Comparison of ENCODE assay signal across 2 cellular contexts in the genomic region with DNA sequence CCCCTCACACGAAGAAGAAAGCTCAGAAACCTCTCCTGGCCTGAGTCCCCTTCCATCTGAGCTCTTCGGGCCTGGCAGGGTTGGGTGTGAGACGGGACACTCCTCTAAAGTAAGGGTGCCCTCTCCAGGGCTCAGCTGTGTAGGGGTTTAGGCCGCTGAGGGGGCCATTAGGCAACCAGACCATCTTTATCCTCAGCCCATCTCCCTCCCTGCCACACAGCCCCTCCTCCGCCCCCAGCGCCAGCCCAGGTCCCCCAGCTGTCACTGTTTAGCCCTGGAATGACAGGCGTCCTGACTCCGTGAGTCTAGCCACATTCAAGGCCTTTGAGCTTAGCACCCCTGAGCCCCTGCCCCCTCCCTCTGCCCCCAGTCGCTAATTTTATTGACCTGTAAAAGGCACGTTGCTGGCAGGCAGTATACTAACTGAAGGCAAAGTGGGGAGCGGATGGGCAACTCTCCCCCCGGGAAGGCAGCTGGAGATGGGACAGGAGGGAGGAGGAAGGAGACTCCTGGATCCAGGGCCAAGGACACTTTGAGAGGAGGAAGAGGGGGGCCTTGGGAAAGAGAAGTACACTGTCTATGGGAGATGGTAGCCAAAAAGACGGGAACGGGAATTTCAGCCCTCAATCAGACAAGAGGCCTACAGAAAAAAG.
TF ChIP-seq lines count a peak whose summit lies in the region.

No MANE protein-coding gene starts in this region.

TF ChIP-seq in SK-N-SH, 30 proteins besides CTCF, POLR2A, EP300 and RAD21:
- no peak for TF ChIP-seq CHD2 (IDR thresholded peaks at IDR 0.05; ENCODE audit: low read length, partially characterized antibody)
- no peak for TF ChIP-seq RFX5 (IDR thresholded peaks at IDR 0.05; ENCODE audit: low read length)
- no peak for TF ChIP-seq TCF12 (IDR thresholded peaks at IDR 0.05)
- no peak for TF ChIP-seq TAF1 (IDR thresholded peaks at IDR 0.05; ENCODE audit: borderline replicate concordance, low read depth, low read length)
- TF ChIP-seq MEF2A (IDR thresholded peaks at IDR 0.05; ENCODE audit: borderline replicate concordance, low read depth), result no peak
- TF ChIP-seq RCOR1 (IDR thresholded peaks at IDR 0.05; ENCODE audit: low read length), result no peak
- TF ChIP-seq TEAD4 (IDR thresholded peaks at IDR 0.05; ENCODE audit: borderline replicate concordance, insufficient read depth), result no peak
- no peak for TF ChIP-seq EZH2phosphoT487 (IDR thresholded peaks at IDR 0.05; ENCODE audit: borderline replicate concordance, low read depth)
- no peak for TF ChIP-seq NFIC (IDR thresholded peaks at IDR 0.05; ENCODE audit: borderline replicate concordance)
- TF ChIP-seq, protein P1, sequence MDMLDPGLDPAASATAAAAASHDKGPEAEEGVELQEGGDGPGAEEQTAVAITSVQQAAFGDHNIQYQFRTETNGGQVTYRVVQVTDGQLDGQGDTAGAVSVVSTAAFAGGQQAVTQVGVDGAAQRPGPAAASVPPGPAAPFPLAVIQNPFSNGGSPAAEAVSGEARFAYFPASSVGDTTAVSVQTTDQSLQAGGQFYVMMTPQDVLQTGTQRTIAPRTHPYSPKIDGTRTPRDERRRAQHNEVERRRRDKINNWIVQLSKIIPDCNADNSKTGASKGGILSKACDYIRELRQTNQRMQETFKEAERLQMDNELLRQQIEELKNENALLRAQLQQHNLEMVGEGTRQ (IDR thresholded peaks at IDR 0.05; ENCODE audit: borderline replicate concordance, low read depth, low read length), result no peak
- TF ChIP-seq, protein P2, sequence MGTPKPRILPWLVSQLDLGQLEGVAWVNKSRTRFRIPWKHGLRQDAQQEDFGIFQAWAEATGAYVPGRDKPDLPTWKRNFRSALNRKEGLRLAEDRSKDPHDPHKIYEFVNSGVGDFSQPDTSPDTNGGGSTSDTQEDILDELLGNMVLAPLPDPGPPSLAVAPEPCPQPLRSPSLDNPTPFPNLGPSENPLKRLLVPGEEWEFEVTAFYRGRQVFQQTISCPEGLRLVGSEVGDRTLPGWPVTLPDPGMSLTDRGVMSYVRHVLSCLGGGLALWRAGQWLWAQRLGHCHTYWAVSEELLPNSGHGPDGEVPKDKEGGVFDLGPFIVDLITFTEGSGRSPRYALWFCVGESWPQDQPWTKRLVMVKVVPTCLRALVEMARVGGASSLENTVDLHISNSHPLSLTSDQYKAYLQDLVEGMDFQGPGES (IDR thresholded peaks at IDR 0.05; ENCODE audit: low read depth, low read length), result no peak
- no peak for TF ChIP-seq GABPA (IDR thresholded peaks at IDR 0.05; ENCODE audit: low read depth)
- no peak for TF ChIP-seq SMC3 (IDR thresholded peaks at IDR 0.05; ENCODE audit: low read depth, low read length)
- no peak for TF ChIP-seq NRF1 (IDR thresholded peaks at IDR 0.05; ENCODE audit: low read depth, low read length)
- TF ChIP-seq FOXJ3 (CRISPR knock-in tag; IDR thresholded peaks at IDR 0.05), result no peak
- TF ChIP-seq, protein P3, sequence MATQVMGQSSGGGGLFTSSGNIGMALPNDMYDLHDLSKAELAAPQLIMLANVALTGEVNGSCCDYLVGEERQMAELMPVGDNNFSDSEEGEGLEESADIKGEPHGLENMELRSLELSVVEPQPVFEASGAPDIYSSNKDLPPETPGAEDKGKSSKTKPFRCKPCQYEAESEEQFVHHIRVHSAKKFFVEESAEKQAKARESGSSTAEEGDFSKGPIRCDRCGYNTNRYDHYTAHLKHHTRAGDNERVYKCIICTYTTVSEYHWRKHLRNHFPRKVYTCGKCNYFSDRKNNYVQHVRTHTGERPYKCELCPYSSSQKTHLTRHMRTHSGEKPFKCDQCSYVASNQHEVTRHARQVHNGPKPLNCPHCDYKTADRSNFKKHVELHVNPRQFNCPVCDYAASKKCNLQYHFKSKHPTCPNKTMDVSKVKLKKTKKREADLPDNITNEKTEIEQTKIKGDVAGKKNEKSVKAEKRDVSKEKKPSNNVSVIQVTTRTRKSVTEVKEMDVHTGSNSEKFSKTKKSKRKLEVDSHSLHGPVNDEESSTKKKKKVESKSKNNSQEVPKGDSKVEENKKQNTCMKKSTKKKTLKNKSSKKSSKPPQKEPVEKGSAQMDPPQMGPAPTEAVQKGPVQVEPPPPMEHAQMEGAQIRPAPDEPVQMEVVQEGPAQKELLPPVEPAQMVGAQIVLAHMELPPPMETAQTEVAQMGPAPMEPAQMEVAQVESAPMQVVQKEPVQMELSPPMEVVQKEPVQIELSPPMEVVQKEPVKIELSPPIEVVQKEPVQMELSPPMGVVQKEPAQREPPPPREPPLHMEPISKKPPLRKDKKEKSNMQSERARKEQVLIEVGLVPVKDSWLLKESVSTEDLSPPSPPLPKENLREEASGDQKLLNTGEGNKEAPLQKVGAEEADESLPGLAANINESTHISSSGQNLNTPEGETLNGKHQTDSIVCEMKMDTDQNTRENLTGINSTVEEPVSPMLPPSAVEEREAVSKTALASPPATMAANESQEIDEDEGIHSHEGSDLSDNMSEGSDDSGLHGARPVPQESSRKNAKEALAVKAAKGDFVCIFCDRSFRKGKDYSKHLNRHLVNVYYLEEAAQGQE (IDR thresholded peaks at IDR 0.05; ENCODE audit: low read depth, low read length), result no peak
- no peak for TF ChIP-seq RXRA (IDR thresholded peaks at IDR 0.05; ENCODE audit: borderline replicate concordance, low read depth)
- TF ChIP-seq, protein P4, sequence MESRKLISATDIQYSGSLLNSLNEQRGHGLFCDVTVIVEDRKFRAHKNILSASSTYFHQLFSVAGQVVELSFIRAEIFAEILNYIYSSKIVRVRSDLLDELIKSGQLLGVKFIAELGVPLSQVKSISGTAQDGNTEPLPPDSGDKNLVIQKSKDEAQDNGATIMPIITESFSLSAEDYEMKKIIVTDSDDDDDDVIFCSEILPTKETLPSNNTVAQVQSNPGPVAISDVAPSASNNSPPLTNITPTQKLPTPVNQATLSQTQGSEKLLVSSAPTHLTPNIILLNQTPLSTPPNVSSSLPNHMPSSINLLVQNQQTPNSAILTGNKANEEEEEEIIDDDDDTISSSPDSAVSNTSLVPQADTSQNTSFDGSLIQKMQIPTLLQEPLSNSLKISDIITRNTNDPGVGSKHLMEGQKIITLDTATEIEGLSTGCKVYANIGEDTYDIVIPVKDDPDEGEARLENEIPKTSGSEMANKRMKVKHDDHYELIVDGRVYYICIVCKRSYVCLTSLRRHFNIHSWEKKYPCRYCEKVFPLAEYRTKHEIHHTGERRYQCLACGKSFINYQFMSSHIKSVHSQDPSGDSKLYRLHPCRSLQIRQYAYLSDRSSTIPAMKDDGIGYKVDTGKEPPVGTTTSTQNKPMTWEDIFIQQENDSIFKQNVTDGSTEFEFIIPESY (IDR thresholded peaks at IDR 0.05; ENCODE audit: borderline replicate concordance, low read depth), result no peak
- TF ChIP-seq POLR2AphosphoS5 (IDR thresholded peaks at IDR 0.05; ENCODE audit: low read depth, low read length), result no peak

TF ChIP-seq in SK-N-SH treated with all-trans-retinoic acid at 6 μM for 48 hours, 23 proteins besides CTCF, POLR2A, EP300 and RAD21:
- no peak for TF ChIP-seq ZNF70 (CRISPR knock-in tag; IDR thresholded peaks at IDR 0.05)
- TF ChIP-seq, protein P5, sequence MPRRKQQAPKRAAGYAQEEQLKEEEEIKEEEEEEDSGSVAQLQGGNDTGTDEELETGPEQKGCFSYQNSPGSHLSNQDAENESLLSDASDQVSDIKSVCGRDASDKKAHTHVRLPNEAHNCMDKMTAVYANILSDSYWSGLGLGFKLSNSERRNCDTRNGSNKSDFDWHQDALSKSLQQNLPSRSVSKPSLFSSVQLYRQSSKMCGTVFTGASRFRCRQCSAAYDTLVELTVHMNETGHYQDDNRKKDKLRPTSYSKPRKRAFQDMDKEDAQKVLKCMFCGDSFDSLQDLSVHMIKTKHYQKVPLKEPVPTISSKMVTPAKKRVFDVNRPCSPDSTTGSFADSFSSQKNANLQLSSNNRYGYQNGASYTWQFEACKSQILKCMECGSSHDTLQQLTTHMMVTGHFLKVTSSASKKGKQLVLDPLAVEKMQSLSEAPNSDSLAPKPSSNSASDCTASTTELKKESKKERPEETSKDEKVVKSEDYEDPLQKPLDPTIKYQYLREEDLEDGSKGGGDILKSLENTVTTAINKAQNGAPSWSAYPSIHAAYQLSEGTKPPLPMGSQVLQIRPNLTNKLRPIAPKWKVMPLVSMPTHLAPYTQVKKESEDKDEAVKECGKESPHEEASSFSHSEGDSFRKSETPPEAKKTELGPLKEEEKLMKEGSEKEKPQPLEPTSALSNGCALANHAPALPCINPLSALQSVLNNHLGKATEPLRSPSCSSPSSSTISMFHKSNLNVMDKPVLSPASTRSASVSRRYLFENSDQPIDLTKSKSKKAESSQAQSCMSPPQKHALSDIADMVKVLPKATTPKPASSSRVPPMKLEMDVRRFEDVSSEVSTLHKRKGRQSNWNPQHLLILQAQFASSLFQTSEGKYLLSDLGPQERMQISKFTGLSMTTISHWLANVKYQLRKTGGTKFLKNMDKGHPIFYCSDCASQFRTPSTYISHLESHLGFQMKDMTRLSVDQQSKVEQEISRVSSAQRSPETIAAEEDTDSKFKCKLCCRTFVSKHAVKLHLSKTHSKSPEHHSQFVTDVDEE (CRISPR knock-in tag; IDR thresholded peaks at IDR 0.05), result no peak
- TF ChIP-seq, protein P6, sequence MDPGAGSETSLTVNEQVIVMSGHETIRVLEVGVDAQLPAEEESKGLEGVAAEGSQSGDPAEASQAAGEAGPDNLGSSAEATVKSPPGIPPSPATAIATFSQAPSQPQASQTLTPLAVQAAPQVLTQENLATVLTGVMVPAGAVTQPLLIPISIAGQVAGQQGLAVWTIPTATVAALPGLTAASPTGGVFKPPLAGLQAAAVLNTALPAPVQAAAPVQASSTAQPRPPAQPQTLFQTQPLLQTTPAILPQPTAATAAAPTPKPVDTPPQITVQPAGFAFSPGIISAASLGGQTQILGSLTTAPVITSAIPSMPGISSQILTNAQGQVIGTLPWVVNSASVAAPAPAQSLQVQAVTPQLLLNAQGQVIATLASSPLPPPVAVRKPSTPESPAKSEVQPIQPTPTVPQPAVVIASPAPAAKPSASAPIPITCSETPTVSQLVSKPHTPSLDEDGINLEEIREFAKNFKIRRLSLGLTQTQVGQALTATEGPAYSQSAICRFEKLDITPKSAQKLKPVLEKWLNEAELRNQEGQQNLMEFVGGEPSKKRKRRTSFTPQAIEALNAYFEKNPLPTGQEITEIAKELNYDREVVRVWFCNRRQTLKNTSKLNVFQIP (CRISPR knock-in tag; IDR thresholded peaks at IDR 0.05; ENCODE audit: borderline replicate concordance, low read depth), result no peak
- TF ChIP-seq, protein P7, sequence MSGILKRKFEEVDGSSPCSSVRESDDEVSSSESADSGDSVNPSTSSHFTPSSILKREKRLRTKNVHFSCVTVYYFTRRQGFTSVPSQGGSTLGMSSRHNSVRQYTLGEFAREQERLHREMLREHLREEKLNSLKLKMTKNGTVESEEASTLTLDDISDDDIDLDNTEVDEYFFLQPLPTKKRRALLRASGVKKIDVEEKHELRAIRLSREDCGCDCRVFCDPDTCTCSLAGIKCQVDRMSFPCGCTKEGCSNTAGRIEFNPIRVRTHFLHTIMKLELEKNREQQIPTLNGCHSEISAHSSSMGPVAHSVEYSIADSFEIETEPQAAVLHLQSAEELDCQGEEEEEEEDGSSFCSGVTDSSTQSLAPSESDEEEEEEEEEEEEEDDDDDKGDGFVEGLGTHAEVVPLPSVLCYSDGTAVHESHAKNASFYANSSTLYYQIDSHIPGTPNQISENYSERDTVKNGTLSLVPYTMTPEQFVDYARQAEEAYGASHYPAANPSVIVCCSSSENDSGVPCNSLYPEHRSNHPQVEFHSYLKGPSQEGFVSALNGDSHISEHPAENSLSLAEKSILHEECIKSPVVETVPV (CRISPR knock-in tag; IDR thresholded peaks at IDR 0.05), result no peak
- TF ChIP-seq PPARA (CRISPR knock-in tag; IDR thresholded peaks at IDR 0.05; ENCODE audit: borderline replicate concordance), result no peak
- TF ChIP-seq ZC3H10 (CRISPR knock-in tag; IDR thresholded peaks at IDR 0.05), result no peak
- TF ChIP-seq ZFP3 (CRISPR knock-in tag; IDR thresholded peaks at IDR 0.05), result no peak
- TF ChIP-seq ISL1 (CRISPR knock-in tag; IDR thresholded peaks at IDR 0.05), result no peak
- TF ChIP-seq, protein P8, sequence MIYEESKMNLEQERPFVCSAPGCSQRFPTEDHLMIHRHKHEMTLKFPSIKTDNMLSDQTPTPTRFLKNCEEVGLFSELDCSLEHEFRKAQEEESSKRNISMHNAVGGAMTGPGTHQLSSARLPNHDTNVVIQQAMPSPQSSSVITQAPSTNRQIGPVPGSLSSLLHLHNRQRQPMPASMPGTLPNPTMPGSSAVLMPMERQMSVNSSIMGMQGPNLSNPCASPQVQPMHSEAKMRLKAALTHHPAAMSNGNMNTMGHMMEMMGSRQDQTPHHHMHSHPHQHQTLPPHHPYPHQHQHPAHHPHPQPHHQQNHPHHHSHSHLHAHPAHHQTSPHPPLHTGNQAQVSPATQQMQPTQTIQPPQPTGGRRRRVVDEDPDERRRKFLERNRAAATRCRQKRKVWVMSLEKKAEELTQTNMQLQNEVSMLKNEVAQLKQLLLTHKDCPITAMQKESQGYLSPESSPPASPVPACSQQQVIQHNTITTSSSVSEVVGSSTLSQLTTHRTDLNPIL (CRISPR knock-in tag; IDR thresholded peaks at IDR 0.05; ENCODE audit: low read depth), result no peak
- TF ChIP-seq OSR1 (CRISPR knock-in tag; IDR thresholded peaks at IDR 0.05), result no peak
- no peak for TF ChIP-seq TOX (CRISPR knock-in tag; IDR thresholded peaks at IDR 0.05; ENCODE audit: borderline replicate concordance)
- no peak for TF ChIP-seq RARB (CRISPR knock-in tag; IDR thresholded peaks at IDR 0.05)
- TF ChIP-seq CSDC2 (CRISPR knock-in tag; IDR thresholded peaks at IDR 0.05), result no peak
- no peak for TF ChIP-seq BACH2 (CRISPR knock-in tag; IDR thresholded peaks at IDR 0.05; ENCODE audit: borderline replicate concordance)
- no peak for TF ChIP-seq SNAI2 (CRISPR knock-in tag; IDR thresholded peaks at IDR 0.05)
- TF ChIP-seq GLIS3 (CRISPR knock-in tag; IDR thresholded peaks at IDR 0.05), result no peak
- TF ChIP-seq, protein P9, sequence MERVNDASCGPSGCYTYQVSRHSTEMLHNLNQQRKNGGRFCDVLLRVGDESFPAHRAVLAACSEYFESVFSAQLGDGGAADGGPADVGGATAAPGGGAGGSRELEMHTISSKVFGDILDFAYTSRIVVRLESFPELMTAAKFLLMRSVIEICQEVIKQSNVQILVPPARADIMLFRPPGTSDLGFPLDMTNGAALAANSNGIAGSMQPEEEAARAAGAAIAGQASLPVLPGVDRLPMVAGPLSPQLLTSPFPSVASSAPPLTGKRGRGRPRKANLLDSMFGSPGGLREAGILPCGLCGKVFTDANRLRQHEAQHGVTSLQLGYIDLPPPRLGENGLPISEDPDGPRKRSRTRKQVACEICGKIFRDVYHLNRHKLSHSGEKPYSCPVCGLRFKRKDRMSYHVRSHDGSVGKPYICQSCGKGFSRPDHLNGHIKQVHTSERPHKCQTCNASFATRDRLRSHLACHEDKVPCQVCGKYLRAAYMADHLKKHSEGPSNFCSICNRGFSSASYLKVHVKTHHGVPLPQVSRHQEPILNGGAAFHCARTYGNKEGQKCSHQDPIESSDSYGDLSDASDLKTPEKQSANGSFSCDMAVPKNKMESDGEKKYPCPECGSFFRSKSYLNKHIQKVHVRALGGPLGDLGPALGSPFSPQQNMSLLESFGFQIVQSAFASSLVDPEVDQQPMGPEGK (CRISPR knock-in tag; IDR thresholded peaks at IDR 0.05; ENCODE audit: borderline replicate concordance), result no peak
- no peak for TF ChIP-seq ZFP30 (CRISPR knock-in tag; IDR thresholded peaks at IDR 0.05)
